10 cellular contexts compared by ENCODE assay signal in genomic region chr10:120982507-120982906, GRCh38.
"Had no signal": no experiment of that assay in that cellular context is flagged by ENCODE, and none has a peak within 500 bp of the region (broad histone marks: within the 10 kb centered on the region; RNA-seq: fewer than 3 reads in every experiment).

No MANE protein-coding gene starts in this region.

- H3K27ac ChIP-seq: coronary artery, gastrocnemius medialis, heart right ventricle, thoracic aorta had no signal

- H3K4me3 ChIP-seq: coronary artery, gastrocnemius medialis, heart right ventricle, stomach, thoracic aorta had no signal

- H3K9me3 ChIP-seq: gastrocnemius medialis, heart right ventricle, stomach, thoracic aorta had no signal

- DNase-seq: activated CD4-positive, alpha-beta T cell treated with anti-CD3 and anti-CD28 coated beads, Interleukin-2, amount 10 ng/mL, durations not matched to agents 24 days and 14 days; activated naive CD4-positive, alpha-beta T cell treated with anti-CD3 and anti-CD28 coated beads, Interleukin-2, amount 10 ng/mL, durations not matched to agents 7 days and 5 days; caudate nucleus; effector CD8-positive, alpha-beta T cell; gastrocnemius medialis; heart right ventricle; mammary epithelial cell; stomach had no signal

- H3K36me3 ChIP-seq: gastrocnemius medialis, heart right ventricle, stomach, thoracic aorta had no signal
